Comparison of ENCODE assay signal across 1 cellular context in the genomic region with DNA sequence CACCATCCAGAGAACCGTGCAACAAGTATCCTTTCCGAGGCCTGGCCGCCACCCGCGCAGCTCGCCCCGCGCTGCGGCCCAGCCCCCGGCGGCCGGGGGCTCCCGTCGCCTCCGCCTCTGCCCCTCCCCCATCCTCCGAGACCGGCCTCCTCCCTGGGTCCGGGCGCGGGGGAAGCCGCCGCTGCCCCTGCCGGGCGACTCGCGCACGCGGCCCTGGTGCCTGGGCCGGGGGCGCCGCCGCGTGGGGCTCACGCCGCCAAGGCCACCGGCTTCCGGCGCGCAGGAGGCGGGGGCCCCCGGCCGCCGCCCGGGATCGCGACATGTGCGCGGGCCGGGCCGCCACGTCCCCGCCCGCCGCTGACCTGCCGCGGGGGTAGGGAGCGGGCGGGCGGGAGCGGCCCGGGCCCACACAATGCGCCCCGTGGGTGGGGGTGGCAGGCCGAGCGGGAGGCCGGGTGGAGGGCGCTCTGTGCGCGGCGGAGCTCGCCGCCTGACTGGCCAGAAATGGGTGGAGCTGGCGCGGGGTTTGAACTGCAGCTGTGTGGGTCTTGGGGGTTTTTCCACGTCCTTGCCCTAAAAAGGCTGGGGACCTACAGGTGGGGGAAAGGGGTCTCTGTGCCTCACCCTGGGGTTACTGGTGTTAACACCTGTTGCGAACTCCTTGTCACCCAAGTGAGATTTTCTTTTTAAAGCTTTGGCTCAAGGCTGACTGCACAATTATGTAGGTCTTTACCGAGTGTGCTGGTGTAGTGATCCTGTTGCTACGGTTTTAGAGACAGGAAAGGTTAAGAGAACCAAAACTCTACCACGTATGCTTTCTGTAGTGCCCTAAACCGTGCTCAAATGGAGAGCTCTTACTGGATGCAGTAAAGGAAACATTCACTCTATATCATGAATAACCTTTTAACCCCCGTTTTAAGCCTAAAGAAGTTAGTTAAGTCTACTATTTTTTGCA.
A peak's percentile ranks its signal among the peaks of the same experiment; 100 is the strongest.
TF ChIP-seq lines count a peak whose summit lies in the region.

No MANE protein-coding gene starts in this region.

TF ChIP-seq in GM12878, 131 proteins besides CTCF, POLR2A, EP300 and RAD21 (continued from another document):
- TF ChIP-seq, protein P1, sequence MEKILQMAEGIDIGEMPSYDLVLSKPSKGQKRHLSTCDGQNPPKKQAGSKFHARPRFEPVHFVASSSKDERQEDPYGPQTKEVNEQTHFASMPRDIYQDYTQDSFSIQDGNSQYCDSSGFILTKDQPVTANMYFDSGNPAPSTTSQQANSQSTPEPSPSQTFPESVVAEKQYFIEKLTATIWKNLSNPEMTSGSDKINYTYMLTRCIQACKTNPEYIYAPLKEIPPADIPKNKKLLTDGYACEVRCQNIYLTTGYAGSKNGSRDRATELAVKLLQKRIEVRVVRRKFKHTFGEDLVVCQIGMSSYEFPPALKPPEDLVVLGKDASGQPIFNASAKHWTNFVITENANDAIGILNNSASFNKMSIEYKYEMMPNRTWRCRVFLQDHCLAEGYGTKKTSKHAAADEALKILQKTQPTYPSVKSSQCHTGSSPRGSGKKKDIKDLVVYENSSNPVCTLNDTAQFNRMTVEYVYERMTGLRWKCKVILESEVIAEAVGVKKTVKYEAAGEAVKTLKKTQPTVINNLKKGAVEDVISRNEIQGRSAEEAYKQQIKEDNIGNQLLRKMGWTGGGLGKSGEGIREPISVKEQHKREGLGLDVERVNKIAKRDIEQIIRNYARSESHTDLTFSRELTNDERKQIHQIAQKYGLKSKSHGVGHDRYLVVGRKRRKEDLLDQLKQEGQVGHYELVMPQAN (conservative IDR thresholded peaks at IDR 0.05), result peak; percentile 85
- TF ChIP-seq SMARCA5 (IDR thresholded peaks at IDR 0.05) (peak; percentile 33; the same call in 1 of the 2 replicates), ZNF384 (IDR thresholded peaks at IDR 0.05; ENCODE audit: borderline replicate concordance, low read depth, low read length) (no peak), NR2F1 (conservative IDR thresholded peaks at IDR 0.05) (0 out of 2 replicates have a peak, but pooled peaks have one; percentile 19), SIN3A (IDR thresholded peaks at IDR 0.05; ENCODE audit: low read depth, low read length) (peak; percentile 84), BACH1 (IDR thresholded peaks at IDR 0.05; ENCODE audit: borderline replicate concordance) (no peak), YY1 (IDR thresholded peaks at IDR 0.05; ENCODE audit: low read depth, low read length) (no peak), SMAD1 (IDR thresholded peaks at IDR 0.05; ENCODE audit: low read depth, partially characterized antibody) (no peak), MXI1 (IDR thresholded peaks at IDR 0.05; ENCODE audit: low read depth, low read length) (peak; percentile 67), SP1 (IDR thresholded peaks at IDR 0.05; ENCODE audit: low read depth, low read length) (peak; percentile 19), GATAD2B (conservative IDR thresholded peaks at IDR 0.05; ENCODE audit: low read depth) (peak; percentile 74), MTA2 (IDR thresholded peaks at IDR 0.05; ENCODE audit: low read depth) (no peak), SRF (IDR thresholded peaks at IDR 0.05; ENCODE audit: low read depth in 2 of 2, low read length in 2 of 2) (no peak), EGR1 (IDR thresholded peaks at IDR 0.05; ENCODE audit: borderline replicate concordance in 1 of 2, low read depth in 2 of 2, low read length in 2 of 2) (0 out of 3 replicates have a peak, but pooled peaks of 1 of the 2 experiments have one; percentile 41), DPF2 (IDR thresholded peaks at IDR 0.05) (peak; percentile 51; the same call in 1 of the 2 replicates), POLR2AphosphoS2 (IDR thresholded peaks at IDR 0.05; ENCODE audit: low read depth, low read length) (no peak), BHLHE40 (IDR thresholded peaks at IDR 0.05; ENCODE audit: borderline replicate concordance in 1 of 2, low read depth in 2 of 2, low read length in 1 of 2) (peak in 1 of 2 experiments; percentile 53; a peak in 2 of 4 replicates), CHD4 (IDR thresholded peaks at IDR 0.05) (no peak), IKZF1 (conservative IDR thresholded peaks at IDR 0.05) (peak; percentile 69), WRNIP1 (IDR thresholded peaks at IDR 0.05; ENCODE audit: borderline replicate concordance, low read depth, low read length) (no peak), RB1 (IDR thresholded peaks at IDR 0.05; ENCODE audit: borderline replicate concordance) (no peak), CREB1 (IDR thresholded peaks at IDR 0.05; ENCODE audit: low read depth) (0 out of 2 replicates have a peak, but pooled peaks have one; percentile 13), BCL11A (IDR thresholded peaks at IDR 0.05; ENCODE audit: low read depth, low read length) (no peak)
- TF ChIP-seq, protein P2, sequence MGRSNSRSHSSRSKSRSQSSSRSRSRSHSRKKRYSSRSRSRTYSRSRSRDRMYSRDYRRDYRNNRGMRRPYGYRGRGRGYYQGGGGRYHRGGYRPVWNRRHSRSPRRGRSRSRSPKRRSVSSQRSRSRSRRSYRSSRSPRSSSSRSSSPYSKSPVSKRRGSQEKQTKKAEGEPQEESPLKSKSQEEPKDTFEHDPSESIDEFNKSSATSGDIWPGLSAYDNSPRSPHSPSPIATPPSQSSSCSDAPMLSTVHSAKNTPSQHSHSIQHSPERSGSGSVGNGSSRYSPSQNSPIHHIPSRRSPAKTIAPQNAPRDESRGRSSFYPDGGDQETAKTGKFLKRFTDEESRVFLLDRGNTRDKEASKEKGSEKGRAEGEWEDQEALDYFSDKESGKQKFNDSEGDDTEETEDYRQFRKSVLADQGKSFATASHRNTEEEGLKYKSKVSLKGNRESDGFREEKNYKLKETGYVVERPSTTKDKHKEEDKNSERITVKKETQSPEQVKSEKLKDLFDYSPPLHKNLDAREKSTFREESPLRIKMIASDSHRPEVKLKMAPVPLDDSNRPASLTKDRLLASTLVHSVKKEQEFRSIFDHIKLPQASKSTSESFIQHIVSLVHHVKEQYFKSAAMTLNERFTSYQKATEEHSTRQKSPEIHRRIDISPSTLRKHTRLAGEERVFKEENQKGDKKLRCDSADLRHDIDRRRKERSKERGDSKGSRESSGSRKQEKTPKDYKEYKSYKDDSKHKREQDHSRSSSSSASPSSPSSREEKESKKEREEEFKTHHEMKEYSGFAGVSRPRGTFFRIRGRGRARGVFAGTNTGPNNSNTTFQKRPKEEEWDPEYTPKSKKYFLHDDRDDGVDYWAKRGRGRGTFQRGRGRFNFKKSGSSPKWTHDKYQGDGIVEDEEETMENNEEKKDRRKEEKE (IDR thresholded peaks at IDR 0.05), result peak; percentile 55; the same call in 1 of the 2 replicates
- TF ChIP-seq, protein P3, sequence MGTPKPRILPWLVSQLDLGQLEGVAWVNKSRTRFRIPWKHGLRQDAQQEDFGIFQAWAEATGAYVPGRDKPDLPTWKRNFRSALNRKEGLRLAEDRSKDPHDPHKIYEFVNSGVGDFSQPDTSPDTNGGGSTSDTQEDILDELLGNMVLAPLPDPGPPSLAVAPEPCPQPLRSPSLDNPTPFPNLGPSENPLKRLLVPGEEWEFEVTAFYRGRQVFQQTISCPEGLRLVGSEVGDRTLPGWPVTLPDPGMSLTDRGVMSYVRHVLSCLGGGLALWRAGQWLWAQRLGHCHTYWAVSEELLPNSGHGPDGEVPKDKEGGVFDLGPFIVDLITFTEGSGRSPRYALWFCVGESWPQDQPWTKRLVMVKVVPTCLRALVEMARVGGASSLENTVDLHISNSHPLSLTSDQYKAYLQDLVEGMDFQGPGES (IDR thresholded peaks at IDR 0.05), result no peak
- TF ChIP-seq, protein P4, sequence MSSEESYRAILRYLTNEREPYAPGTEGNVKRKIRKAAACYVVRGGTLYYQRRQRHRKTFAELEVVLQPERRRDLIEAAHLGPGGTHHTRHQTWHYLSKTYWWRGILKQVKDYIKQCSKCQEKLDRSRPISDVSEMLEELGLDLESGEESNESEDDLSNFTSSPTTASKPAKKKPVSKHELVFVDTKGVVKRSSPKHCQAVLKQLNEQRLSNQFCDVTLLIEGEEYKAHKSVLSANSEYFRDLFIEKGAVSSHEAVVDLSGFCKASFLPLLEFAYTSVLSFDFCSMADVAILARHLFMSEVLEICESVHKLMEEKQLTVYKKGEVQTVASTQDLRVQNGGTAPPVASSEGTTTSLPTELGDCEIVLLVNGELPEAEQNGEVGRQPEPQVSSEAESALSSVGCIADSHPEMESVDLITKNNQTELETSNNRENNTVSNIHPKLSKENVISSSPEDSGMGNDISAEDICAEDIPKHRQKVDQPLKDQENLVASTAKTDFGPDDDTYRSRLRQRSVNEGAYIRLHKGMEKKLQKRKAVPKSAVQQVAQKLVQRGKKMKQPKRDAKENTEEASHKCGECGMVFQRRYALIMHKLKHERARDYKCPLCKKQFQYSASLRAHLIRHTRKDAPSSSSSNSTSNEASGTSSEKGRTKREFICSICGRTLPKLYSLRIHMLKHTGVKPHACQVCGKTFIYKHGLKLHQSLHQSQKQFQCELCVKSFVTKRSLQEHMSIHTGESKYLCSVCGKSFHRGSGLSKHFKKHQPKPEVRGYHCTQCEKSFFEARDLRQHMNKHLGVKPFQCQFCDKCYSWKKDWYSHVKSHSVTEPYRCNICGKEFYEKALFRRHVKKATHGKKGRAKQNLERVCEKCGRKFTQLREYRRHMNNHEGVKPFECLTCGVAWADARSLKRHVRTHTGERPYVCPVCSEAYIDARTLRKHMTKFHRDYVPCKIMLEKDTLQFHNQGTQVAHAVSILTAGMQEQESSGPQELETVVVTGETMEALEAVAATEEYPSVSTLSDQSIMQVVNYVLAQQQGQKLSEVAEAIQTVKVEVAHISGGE (CRISPR knock-in tag; IDR thresholded peaks at IDR 0.05), result no peak
- TF ChIP-seq, protein P5, sequence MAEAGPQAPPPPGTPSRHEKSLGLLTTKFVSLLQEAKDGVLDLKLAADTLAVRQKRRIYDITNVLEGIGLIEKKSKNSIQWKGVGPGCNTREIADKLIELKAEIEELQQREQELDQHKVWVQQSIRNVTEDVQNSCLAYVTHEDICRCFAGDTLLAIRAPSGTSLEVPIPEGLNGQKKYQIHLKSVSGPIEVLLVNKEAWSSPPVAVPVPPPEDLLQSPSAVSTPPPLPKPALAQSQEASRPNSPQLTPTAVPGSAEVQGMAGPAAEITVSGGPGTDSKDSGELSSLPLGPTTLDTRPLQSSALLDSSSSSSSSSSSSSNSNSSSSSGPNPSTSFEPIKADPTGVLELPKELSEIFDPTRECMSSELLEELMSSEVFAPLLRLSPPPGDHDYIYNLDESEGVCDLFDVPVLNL (IDR thresholded peaks at IDR 0.05; ENCODE audit: low read depth, low read length), result peak; percentile 88
- TF ChIP-seq, protein P6, sequence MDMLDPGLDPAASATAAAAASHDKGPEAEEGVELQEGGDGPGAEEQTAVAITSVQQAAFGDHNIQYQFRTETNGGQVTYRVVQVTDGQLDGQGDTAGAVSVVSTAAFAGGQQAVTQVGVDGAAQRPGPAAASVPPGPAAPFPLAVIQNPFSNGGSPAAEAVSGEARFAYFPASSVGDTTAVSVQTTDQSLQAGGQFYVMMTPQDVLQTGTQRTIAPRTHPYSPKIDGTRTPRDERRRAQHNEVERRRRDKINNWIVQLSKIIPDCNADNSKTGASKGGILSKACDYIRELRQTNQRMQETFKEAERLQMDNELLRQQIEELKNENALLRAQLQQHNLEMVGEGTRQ (IDR thresholded peaks at IDR 0.05; ENCODE audit: borderline replicate concordance, low read depth, low read length), result no peak
